Comparison of ENCODE assay signal across 11 cellular contexts in genomic region chr1:179875606-179876288, GRCh38. TPM values are rescaled to one million over a fixed set of nuclear protein-coding genes. Genes with fewer than 3 reads are reported as not detected.
DNase-seq lines count a peak whose midpoint lies in the region; ATAC-seq and TF ChIP-seq lines count a peak whose summit lies in the region.
"Had no signal": no experiment of that assay in that cellular context is flagged by ENCODE, and none has a peak within 500 bp of the region (broad histone marks: within the 10 kb centered on the region; RNA-seq: fewer than 3 reads in every experiment).

No MANE protein-coding gene starts in this region.

- H3K36me3 Mint-ChIP-seq in stimulated activated memory B cell treated with anti-CD40 and anti-IgM and Interleukin-4, amounts not matched to agents 10 μg/mL and 1 μg/mL and 100 μg/mL, for 72 hours = peaks cover 10% of the 10 kb centered on the region

- TF ChIP-seq EP300 in esophagus muscularis mucosa (IDR thresholded peaks at IDR 0.05) = no peak

- POLR2A ChIA-PET in PC-9 (lab: Charles Lee; ENCODE audit: unreplicated experiment) = interaction anchor here (0.6 kb wide), 1 partner anchor 334 kb away, joined by 7 read pairs; no protein-coding TSS in a partner anchor

- H3K9me3 ChIP-seq in PC-9 (ENCODE audit: insufficient read depth, low read depth) (no peaks in the 10 kb centered on the region), esophagus muscularis mucosa (no peaks in the 10 kb centered on the region), parathyroid adenoma (ENCODE audit: control insufficient read depth, low read length) (no peaks in the 10 kb centered on the region)

- H3K27me3 ChIP-seq in PC-9 (ENCODE audit: insufficient read depth, low read depth) (no peaks in the 10 kb centered on the region), esophagus muscularis mucosa (no peaks in the 10 kb centered on the region), parathyroid adenoma (ENCODE audit: control insufficient read depth, insufficient read depth, low read length) (no peaks in the 10 kb centered on the region)

- intact Hi-C loops in PC-9 (cut with micrococcal nuclease; ENCODE audit: unreplicated experiment) = no loop called here
- intact Hi-C loops in esophagus muscularis mucosa (cut with DNase I) = loop anchor here (5.0 kb wide), 1 partner anchor 152 kb away; no protein-coding TSS in a partner anchor

- H3K9me3 Mint-ChIP-seq in stimulated activated memory B cell treated with anti-CD40 and anti-IgM and Interleukin-4, amounts not matched to agents 10 μg/mL and 1 μg/mL and 100 μg/mL, for 72 hours = no peaks in the 10 kb centered on the region
- H3K9me3 Mint-ChIP-seq: activated naive CD4-positive, alpha-beta T cell treated with anti-CD3 and anti-CD28 coated beads, Interleukin-2, amount 10 ng/mL, durations not matched to agents 7 days and 5 days had no signal

- no peak overlapping the region for H3K4me3 Mint-ChIP-seq in stimulated activated memory B cell treated with anti-CD40 and anti-IgM and Interleukin-4, amounts not matched to agents 10 μg/mL and 1 μg/mL and 100 μg/mL, for 72 hours

- H3K27ac ChIP-seq in PC-9 (peak overlapping the region; percentile 76), esophagus muscularis mucosa (replicated peaks in 1 of 4) (no peak overlapping the region), parathyroid adenoma (no peak overlapping the region)
- H3K27ac ChIP-seq: WERI-Rb-1 had no signal

- H3K4me3 ChIP-seq in GM08714 (ENCODE audit: low read length) = peak overlapping the region; percentile 99; the same call in 1 of the 2 replicates
- H3K4me3 ChIP-seq in PC-9 = peak overlapping the region; percentile 89
- H3K4me3 ChIP-seq in esophagus muscularis mucosa = peak overlapping the region; percentile 5 to 76 (median 71)
- H3K4me3 ChIP-seq in parathyroid adenoma (ENCODE audit: low read depth, low read length) = peak overlapping the region; percentile 91

- WGBS in esophagus muscularis mucosa = 94% methylated on average over 4 of the region's 4 CpGs

- ATAC-seq in stimulated activated memory B cell treated with anti-CD40 and anti-IgM and Interleukin-4, amounts not matched to agents 10 μg/mL and 1 μg/mL and 100 μg/mL, for 72 hours = no peak
- ATAC-seq in GM21723 (IDR thresholded peaks at IDR 0.05; ENCODE audit: unreplicated experiment) = no peak
- ATAC-seq in GM21367 (IDR thresholded peaks at IDR 0.05; ENCODE audit: unreplicated experiment) = no peak

- H2AFZ ChIP-seq in PC-9 (no peak overlapping the region), parathyroid adenoma (no peak overlapping the region)

- no peak overlapping the region for H3K9ac ChIP-seq in parathyroid adenoma

- no TSS peak for BruUV-seq in PC-9 (replicated peaks; lab: Mats Ljungman, UMichigan)

- DNase-seq in PC-9 = no peak
- no peak for DNase-seq in esophagus muscularis mucosa (ENCODE audit: extremely low spot score)
- no peak for DNase-seq in NCI-H748 (lab: John Stamatoyannopoulos, UW; ENCODE audit: unreplicated experiment)
- DNase-seq: activated naive CD4-positive, alpha-beta T cell treated with anti-CD3 and anti-CD28 coated beads, Interleukin-2, amount 10 ng/mL, durations not matched to agents 7 days and 5 days; NCI-H1092; WERI-Rb-1 had no signal

- H3K27me3 Mint-ChIP-seq in stimulated activated memory B cell treated with anti-CD40 and anti-IgM and Interleukin-4, amounts not matched to agents 10 μg/mL and 1 μg/mL and 100 μg/mL, for 72 hours = no peaks in the 10 kb centered on the region
- H3K27me3 Mint-ChIP-seq: activated naive CD4-positive, alpha-beta T cell treated with anti-CD3 and anti-CD28 coated beads, Interleukin-2, amount 10 ng/mL, durations not matched to agents 7 days and 5 days had no signal

- CTCF ChIA-PET in PC-9 (lab: Charles Lee) = interaction anchor here (0.5 to 0.7 kb wide), 2 partner anchors 61 to 1343 kb away, joined by 3 to 4 read pairs; no protein-coding TSS in a partner anchor

- H3K79me2 ChIP-seq in PC-9 (ENCODE audit: low read depth) (peaks cover 74% of the 10 kb centered on the region), parathyroid adenoma (peaks cover 3% of the 10 kb centered on the region)

- peaks cover 49% of the 10 kb centered on the region for H3K4me1 Mint-ChIP-seq in stimulated activated memory B cell treated with anti-CD40 and anti-IgM and Interleukin-4, amounts not matched to agents 10 μg/mL and 1 μg/mL and 100 μg/mL, for 72 hours

- H3K9me2 ChIP-seq in PC-9 (ENCODE audit: insufficient read depth) = no peaks in the 10 kb centered on the region

- peak overlapping the region; percentile 96 for H3K4me2 ChIP-seq in PC-9
- peak overlapping the region; percentile 79 for H3K4me2 ChIP-seq in parathyroid adenoma (ENCODE audit: low read length)

- no peak for TF ChIP-seq CTCF in PC-9 (conservative IDR thresholded peaks at IDR 0.05)
- no peak for TF ChIP-seq CTCF in esophagus muscularis mucosa (IDR thresholded peaks at IDR 0.05)
- no peak for TF ChIP-seq CTCF in parathyroid adenoma (IDR thresholded peaks at IDR 0.05)

- TF ChIP-seq POLR2A in esophagus muscularis mucosa (IDR thresholded peaks at IDR 0.05; ENCODE audit: low read depth) = no peak

- H3K36me3 ChIP-seq in PC-9 (ENCODE audit: low read depth) (peaks cover 45% of the 10 kb centered on the region), esophagus muscularis mucosa (peaks cover 0 to 17% (median 12%) of the 10 kb centered on the region in 4 donors), parathyroid adenoma (ENCODE audit: control insufficient read depth, insufficient read depth, low read length) (no peaks in the 10 kb centered on the region)

- peaks cover 59% of the 10 kb centered on the region for H4K20me1 ChIP-seq in PC-9 (ENCODE audit: insufficient read depth)

- H3K4me1 ChIP-seq in PC-9 (replicated peaks; ENCODE audit: insufficient read depth) (peaks cover 23% of the 10 kb centered on the region), esophagus muscularis mucosa (peaks cover 44 to 73% (median 62%) of the 10 kb centered on the region in 4 donors), parathyroid adenoma (peaks cover 3% of the 10 kb centered on the region)

- peaks cover 16% of the 10 kb centered on the region for H3F3A ChIP-seq in PC-9 (ENCODE audit: insufficient read depth, low read depth)

- H3K27ac Mint-ChIP-seq in stimulated activated memory B cell treated with anti-CD40 and anti-IgM and Interleukin-4, amounts not matched to agents 10 μg/mL and 1 μg/mL and 100 μg/mL, for 72 hours = no peak overlapping the region

RNA-seq across cellular contexts. Expression of gene TOR1AIP2, which starts 1.9 kb away (rescaled TPM):
- total RNA-seq in PC-9 (2021) (106 and 142 TPM in 2 replicates), esophagus muscularis mucosa (10 to 100 TPM; 42.8 to 71.1 (median 47.0) TPM)

RNA-seq across cellular contexts. Expression of gene TOR1AIP1, which starts 6.3 kb away (rescaled TPM):
- total RNA-seq in PC-9 (2021) = 23.5 and 24.4 TPM in 2 replicates
- 100 to 1,000 TPM; 114 to 145 (median 126) TPM for total RNA-seq in esophagus muscularis mucosa
